ENCODE assay signal across 1 cellular context in the genomic region with DNA sequence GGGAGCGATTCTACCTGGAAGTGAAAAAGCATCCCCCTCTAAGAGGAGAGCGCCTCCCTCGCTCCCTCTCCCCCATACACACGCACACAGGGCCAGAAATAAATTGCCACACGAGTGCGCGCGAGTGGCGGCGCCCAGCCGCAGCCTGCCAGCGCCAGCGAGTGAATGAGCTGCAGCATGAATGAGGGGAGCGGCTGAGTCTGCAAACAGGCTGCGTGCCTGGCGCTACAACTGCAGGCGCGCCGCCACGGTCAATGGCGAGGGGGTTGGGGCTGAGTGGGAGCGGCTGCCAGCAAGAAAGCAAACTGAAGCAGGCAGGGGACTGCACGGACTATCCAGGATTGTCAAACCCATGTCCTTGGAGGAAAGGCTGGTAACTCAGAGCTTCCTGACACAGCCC.
A peak's percentile ranks its signal among the peaks of the same experiment; 100 is the strongest.
TF ChIP-seq lines count a peak whose summit lies in the region.

No MANE protein-coding gene starts in this region.

TF ChIP-seq in H1, 55 proteins besides CTCF, POLR2A, EP300 and RAD21 (continued from another document):
- peak; percentile 22; the same call in 1 of the 2 replicates for TF ChIP-seq SUZ12 (IDR thresholded peaks at IDR 0.05; ENCODE audit: low read length)
- no peak for TF ChIP-seq YY1 (IDR thresholded peaks at IDR 0.05; ENCODE audit: low read depth, low read length)
- peak; percentile 32; the same call in 1 of the 2 replicates for TF ChIP-seq TAF1 (IDR thresholded peaks at IDR 0.05; ENCODE audit: low read depth, low read length)
- TF ChIP-seq, protein P1, sequence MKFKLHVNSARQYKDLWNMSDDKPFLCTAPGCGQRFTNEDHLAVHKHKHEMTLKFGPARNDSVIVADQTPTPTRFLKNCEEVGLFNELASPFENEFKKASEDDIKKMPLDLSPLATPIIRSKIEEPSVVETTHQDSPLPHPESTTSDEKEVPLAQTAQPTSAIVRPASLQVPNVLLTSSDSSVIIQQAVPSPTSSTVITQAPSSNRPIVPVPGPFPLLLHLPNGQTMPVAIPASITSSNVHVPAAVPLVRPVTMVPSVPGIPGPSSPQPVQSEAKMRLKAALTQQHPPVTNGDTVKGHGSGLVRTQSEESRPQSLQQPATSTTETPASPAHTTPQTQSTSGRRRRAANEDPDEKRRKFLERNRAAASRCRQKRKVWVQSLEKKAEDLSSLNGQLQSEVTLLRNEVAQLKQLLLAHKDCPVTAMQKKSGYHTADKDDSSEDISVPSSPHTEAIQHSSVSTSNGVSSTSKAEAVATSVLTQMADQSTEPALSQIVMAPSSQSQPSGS (IDR thresholded peaks at IDR 0.05; ENCODE audit: low read length) = no peak
TF ChIP-seq in H1: peak in this region for 6.
